In the genomic region with DNA sequence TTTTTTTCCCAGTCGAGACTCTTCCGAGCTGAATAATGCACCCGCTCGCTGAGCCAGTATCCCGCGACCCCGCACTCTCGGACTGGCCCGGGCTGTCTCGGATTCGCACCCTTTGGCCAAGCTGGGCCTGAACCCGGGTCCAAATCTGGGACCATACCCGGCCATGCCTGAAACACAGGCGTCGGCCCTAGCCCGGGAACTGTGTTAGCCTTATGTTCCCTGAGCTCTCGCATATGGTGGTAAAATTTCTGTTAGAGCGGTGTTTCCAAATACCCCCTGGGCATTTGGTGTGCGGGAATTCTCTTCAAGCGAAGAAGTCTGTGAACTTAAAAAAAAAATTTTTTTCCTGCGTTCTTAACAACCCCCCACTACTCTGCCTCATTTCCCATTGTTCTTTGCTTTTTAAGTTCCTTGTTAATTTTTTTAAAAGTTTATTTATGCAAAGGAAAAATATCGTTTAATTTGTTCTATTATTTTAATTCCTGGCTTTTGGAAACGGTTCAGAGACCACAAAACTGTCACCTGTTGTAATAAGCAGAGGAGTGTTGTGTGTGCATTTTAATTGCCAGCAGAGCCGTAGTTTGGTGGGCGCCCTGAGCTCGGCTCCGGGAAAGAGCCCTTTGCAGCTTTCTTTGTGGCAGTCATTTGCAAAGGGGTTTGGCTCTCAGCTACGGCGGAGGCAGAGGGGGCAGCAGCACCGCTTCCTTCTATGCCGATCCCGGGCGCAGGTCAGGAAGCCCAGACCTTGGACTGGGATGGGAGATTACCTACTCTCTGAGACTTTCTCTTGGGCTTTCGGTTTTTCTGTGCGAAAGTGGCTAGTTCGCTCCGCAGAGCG, we compare ENCODE assay signal across 1 cellular context.
TF ChIP-seq lines count a peak whose summit lies in the region.

No MANE protein-coding gene starts in this region.

TF ChIP-seq in SK-N-SH treated with all-trans-retinoic acid at 6 μM for 48 hours, 23 proteins besides CTCF, POLR2A, EP300 and RAD21 (continued from another document):
- TF ChIP-seq GLIS3 (CRISPR knock-in tag; IDR thresholded peaks at IDR 0.05): no peak
- TF ChIP-seq ZNF8 (CRISPR knock-in tag; IDR thresholded peaks at IDR 0.05): no peak
- TF ChIP-seq, protein P1, sequence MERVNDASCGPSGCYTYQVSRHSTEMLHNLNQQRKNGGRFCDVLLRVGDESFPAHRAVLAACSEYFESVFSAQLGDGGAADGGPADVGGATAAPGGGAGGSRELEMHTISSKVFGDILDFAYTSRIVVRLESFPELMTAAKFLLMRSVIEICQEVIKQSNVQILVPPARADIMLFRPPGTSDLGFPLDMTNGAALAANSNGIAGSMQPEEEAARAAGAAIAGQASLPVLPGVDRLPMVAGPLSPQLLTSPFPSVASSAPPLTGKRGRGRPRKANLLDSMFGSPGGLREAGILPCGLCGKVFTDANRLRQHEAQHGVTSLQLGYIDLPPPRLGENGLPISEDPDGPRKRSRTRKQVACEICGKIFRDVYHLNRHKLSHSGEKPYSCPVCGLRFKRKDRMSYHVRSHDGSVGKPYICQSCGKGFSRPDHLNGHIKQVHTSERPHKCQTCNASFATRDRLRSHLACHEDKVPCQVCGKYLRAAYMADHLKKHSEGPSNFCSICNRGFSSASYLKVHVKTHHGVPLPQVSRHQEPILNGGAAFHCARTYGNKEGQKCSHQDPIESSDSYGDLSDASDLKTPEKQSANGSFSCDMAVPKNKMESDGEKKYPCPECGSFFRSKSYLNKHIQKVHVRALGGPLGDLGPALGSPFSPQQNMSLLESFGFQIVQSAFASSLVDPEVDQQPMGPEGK (CRISPR knock-in tag; IDR thresholded peaks at IDR 0.05; ENCODE audit: borderline replicate concordance): no peak
- TF ChIP-seq, protein P2, sequence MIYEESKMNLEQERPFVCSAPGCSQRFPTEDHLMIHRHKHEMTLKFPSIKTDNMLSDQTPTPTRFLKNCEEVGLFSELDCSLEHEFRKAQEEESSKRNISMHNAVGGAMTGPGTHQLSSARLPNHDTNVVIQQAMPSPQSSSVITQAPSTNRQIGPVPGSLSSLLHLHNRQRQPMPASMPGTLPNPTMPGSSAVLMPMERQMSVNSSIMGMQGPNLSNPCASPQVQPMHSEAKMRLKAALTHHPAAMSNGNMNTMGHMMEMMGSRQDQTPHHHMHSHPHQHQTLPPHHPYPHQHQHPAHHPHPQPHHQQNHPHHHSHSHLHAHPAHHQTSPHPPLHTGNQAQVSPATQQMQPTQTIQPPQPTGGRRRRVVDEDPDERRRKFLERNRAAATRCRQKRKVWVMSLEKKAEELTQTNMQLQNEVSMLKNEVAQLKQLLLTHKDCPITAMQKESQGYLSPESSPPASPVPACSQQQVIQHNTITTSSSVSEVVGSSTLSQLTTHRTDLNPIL (CRISPR knock-in tag; IDR thresholded peaks at IDR 0.05; ENCODE audit: low read depth): no peak
- TF ChIP-seq TOX (CRISPR knock-in tag; IDR thresholded peaks at IDR 0.05; ENCODE audit: borderline replicate concordance): no peak
- TF ChIP-seq SNAI2 (CRISPR knock-in tag; IDR thresholded peaks at IDR 0.05): no peak
- no peak for TF ChIP-seq ARNTL (CRISPR knock-in tag; IDR thresholded peaks at IDR 0.05; ENCODE audit: borderline replicate concordance, low read depth)
- TF ChIP-seq BACH2 (CRISPR knock-in tag; IDR thresholded peaks at IDR 0.05; ENCODE audit: borderline replicate concordance): no peak
- TF ChIP-seq ZFP3 (CRISPR knock-in tag; IDR thresholded peaks at IDR 0.05): no peak
- no peak for TF ChIP-seq ZNF565 (CRISPR knock-in tag; conservative IDR thresholded peaks at IDR 0.05; ENCODE audit: low read depth)
- TF ChIP-seq, protein P3, sequence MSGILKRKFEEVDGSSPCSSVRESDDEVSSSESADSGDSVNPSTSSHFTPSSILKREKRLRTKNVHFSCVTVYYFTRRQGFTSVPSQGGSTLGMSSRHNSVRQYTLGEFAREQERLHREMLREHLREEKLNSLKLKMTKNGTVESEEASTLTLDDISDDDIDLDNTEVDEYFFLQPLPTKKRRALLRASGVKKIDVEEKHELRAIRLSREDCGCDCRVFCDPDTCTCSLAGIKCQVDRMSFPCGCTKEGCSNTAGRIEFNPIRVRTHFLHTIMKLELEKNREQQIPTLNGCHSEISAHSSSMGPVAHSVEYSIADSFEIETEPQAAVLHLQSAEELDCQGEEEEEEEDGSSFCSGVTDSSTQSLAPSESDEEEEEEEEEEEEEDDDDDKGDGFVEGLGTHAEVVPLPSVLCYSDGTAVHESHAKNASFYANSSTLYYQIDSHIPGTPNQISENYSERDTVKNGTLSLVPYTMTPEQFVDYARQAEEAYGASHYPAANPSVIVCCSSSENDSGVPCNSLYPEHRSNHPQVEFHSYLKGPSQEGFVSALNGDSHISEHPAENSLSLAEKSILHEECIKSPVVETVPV (CRISPR knock-in tag; IDR thresholded peaks at IDR 0.05): no peak
- TF ChIP-seq TCF4 (CRISPR knock-in tag; IDR thresholded peaks at IDR 0.05; ENCODE audit: borderline replicate concordance): no peak
- no peak for TF ChIP-seq OSR1 (CRISPR knock-in tag; IDR thresholded peaks at IDR 0.05)
TF ChIP-seq in SK-N-SH treated with all-trans-retinoic acid at 6 μM for 48 hours: peak in this region for 0.
